19 cellular contexts compared by ENCODE assay signal in genomic region chr16:15461376-15461775, GRCh38. TPM values are rescaled to one million over a fixed set of nuclear protein-coding genes. Genes with fewer than 3 reads are reported as not detected.
DNase-seq lines count a peak whose midpoint lies in the region; TF ChIP-seq lines count a peak whose summit lies in the region.
"Had no signal": no experiment of that assay in that cellular context is flagged by ENCODE, and none has a peak within 500 bp of the region (broad histone marks: within the 10 kb centered on the region; RNA-seq: fewer than 3 reads in every experiment).

No MANE protein-coding gene starts in this region.

- H3K27me3 ChIP-seq in ascending aorta (no peaks in the 10 kb centered on the region), mammary epithelial cell (ENCODE audit: insufficient read depth, low read length) (no peaks in the 10 kb centered on the region), sigmoid colon (no peaks in the 10 kb centered on the region)

- H4K20me1 ChIP-seq in mammary epithelial cell (ENCODE audit: insufficient read depth, low read length) = no peaks in the 10 kb centered on the region

- no TSS peak for BruUV-seq in mammary epithelial cell (replicated peaks; lab: Mats Ljungman, UMichigan)

- in situ Hi-C loops in mammary epithelial cell (cut with MboI; ENCODE audit: low sequenced_read_pairs in 2 of 2) = loop anchor here in 1 of 2 donors (25.0 kb wide), 1 partner anchor 474 kb away; the partner anchor contains the start of gene PDXDC1

- no peak for TF ChIP-seq POLR2A in sigmoid colon (IDR thresholded peaks at IDR 0.05)

- no peak overlapping the region for H2AFZ ChIP-seq in mammary epithelial cell (ENCODE audit: low read depth, low read length)

- dilution Hi-C loops in mammary epithelial cell (cut with HindIII; ENCODE audit: low sequenced_read_pairs) = no loop called here

- intact Hi-C loops in ascending aorta (cut with DNase I) = no loop called here
- intact Hi-C loops in mammary epithelial cell (cut with micrococcal nuclease) = no loop called here
- intact Hi-C loops in sigmoid colon (cut with DNase I) = no loop called here

- H3K36me3 ChIP-seq in ascending aorta = no peaks in the 10 kb centered on the region
- H3K36me3 ChIP-seq in mammary epithelial cell (ENCODE audit: insufficient read depth, low read length) = no peaks in the 10 kb centered on the region
- no peaks in the 10 kb centered on the region for H3K36me3 ChIP-seq in sigmoid colon

- DNase-seq in HT1080 (ENCODE audit: low read depth) = peak; percentile 57
- no peak for DNase-seq in ascending aorta (ENCODE audit: low spot score in 2 of 2)
- peak; percentile 50 for DNase-seq in mammary epithelial cell
- peak; percentile 30 for DNase-seq in myocyte (ENCODE audit: low read depth)
- no peak for DNase-seq in occipital lobe (lab: John Stamatoyannopoulos, UW)
- no peak for DNase-seq in nucleus accumbens (lab: John Stamatoyannopoulos, UW)
- DNase-seq in sigmoid colon = no peak
- DNase-seq: Calu3, DMS79 treated with DMSO at 0.1 percent for 48 hours, Karpas-422, MM.1S, NCI-H1417, NCI-H1694, NCI-H2029 treated with DMSO at 0.1 percent for 48 hours, NCI-H446 treated with DMSO at 0.1 percent for 48 hours, NCI-H526, SHP77 had no signal

- H3K4me1 ChIP-seq in ascending aorta = peaks cover 0 to 9% of the 10 kb centered on the region in 2 donors
- H3K4me1 ChIP-seq in mammary epithelial cell (ENCODE audit: insufficient read depth, low read length) = peaks cover 6% of the 10 kb centered on the region
- no peaks in the 10 kb centered on the region for H3K4me1 ChIP-seq in sigmoid colon

- TF ChIP-seq CTCF in ascending aorta (IDR thresholded peaks at IDR 0.05) (no peak), mammary epithelial cell (conservative IDR thresholded peaks at IDR 0.05 in 1 of 2, IDR thresholded peaks at IDR 0.05 in 1 of 2; ENCODE audit: extremely low read depth in 1 of 2, insufficient read depth in 1 of 2, low read depth in 1 of 2, low read length in 2 of 2) (no peak), sigmoid colon (IDR thresholded peaks at IDR 0.05) (no peak)

- no peak overlapping the region for H3K4me2 ChIP-seq in mammary epithelial cell (ENCODE audit: insufficient read depth, low read depth, low read length)

- H3K4me3 ChIP-seq in ascending aorta (no peak overlapping the region), mammary epithelial cell (replicated peaks in 1 of 3; ENCODE audit: insufficient read depth in 1 of 3, low read depth in 2 of 3, low read length in 3 of 3) (no peak overlapping the region), sigmoid colon (no peak overlapping the region)

- WGBS in mammary epithelial cell (ENCODE audit: low coverage, missing lambda C conversion rate) = 78% methylated on average over 6 of the region's 6 CpGs
- 92 to 93% methylated on average over 6 of the region's 6 CpGs for WGBS in sigmoid colon, 2 donors

- peak overlapping the region; percentile 38 to 42 for H3K27ac ChIP-seq in ascending aorta
- H3K27ac ChIP-seq in mammary epithelial cell (ENCODE audit: insufficient read depth, low read depth, low read length) = no peak overlapping the region
- no peak overlapping the region for H3K27ac ChIP-seq in sigmoid colon
- H3K27ac ChIP-seq: HL-60, RWPE1 had no signal

- no peak overlapping the region for H3K9ac ChIP-seq in mammary epithelial cell (ENCODE audit: insufficient read depth, low read length)

- TF ChIP-seq EP300 in sigmoid colon (IDR thresholded peaks at IDR 0.05) = no peak

- no peaks in the 10 kb centered on the region for H3K79me2 ChIP-seq in mammary epithelial cell (ENCODE audit: insufficient read depth, low read length)

- H3K9me3 ChIP-seq in ascending aorta = no peaks in the 10 kb centered on the region
- no peaks in the 10 kb centered on the region for H3K9me3 ChIP-seq in mammary epithelial cell (replicated peaks; ENCODE audit: insufficient read depth, low read length)
- no peaks in the 10 kb centered on the region for H3K9me3 ChIP-seq in sigmoid colon

- CTCF ChIA-PET in mammary epithelial cell (lab: Charles Lee; ENCODE audit: low non-redundant PET) = no interaction called here

RNA-seq across cellular contexts. Expression of gene BMERB1, which starts 27.0 kb away (rescaled TPM):
- total RNA-seq in HT1080 (2014; rRNA removed; shearing (Covaris generic)) = 5.5 and 10.3 TPM in 2 replicates
- polyA plus RNA-seq in HT1080 (2015; cell fraction: cytosol; rRNA removed) = 7.0 and 9.0 TPM in 2 replicates
- polyA plus RNA-seq in HT1080 (2015; cell fraction: nucleus; rRNA removed) = 4.1 and 5.6 TPM in 2 replicates
- total RNA-seq in ascending aorta = 45.4 TPM
- 10 to 100 TPM; 15.7 to 18.5 TPM for total RNA-seq in mammary epithelial cell
- polyA plus RNA-seq in mammary epithelial cell = 9.4 TPM
- polyA minus RNA-seq in mammary epithelial cell = 0.67 TPM
- 17.4 and 29.5 TPM in 2 replicates for total RNA-seq in myocyte
- 35.7 TPM for polyA plus RNA-seq in myocyte (2012)
- 81.6 TPM for total RNA-seq in occipital lobe
- 100 to 1,000 TPM in 1 of 4 donors, 10 to 100 TPM in 3; 63.4 to 112 (median 86.3) TPM for total RNA-seq in sigmoid colon
- polyA plus RNA-seq in sigmoid colon = 10 to 100 TPM in 2 of 3 donors, 1 to 10 TPM in 1; 3.7 to 26.4 (median 12.6) TPM

Comparison
In these comparisons a context has a peak if more than half of its experiments do, and no peak if none do; other contexts are left out.
1. DNase-seq: peak in HT1080 (single experiment), mammary epithelial cell (single experiment) and myocyte (single experiment); none in ascending aorta (0 of 2), occipital lobe (single experiment), nucleus accumbens (0 of 56) and sigmoid colon (single experiment).
2. H3K27ac ChIP-seq: peak in ascending aorta (2 of 2); none in mammary epithelial cell (single experiment) and sigmoid colon (0 of 4).